ENCODE assay signal across 8 cellular contexts in genomic region chr7:105531797-105532671, GRCh38. TPM values are rescaled to one million over a fixed set of nuclear protein-coding genes. Genes with fewer than 3 reads are reported as not detected.
DNase-seq lines count a peak whose midpoint lies in the region; ATAC-seq lines count a peak whose summit lies in the region.

Gene RINT1, plus strand, starts transcription at chr7:105532201. Its CDS starts 115 bp downstream, at chr7:105532316.

- no peaks in the 10 kb centered on the region for H3K36me3 ChIP-seq in mesendoderm (ENCODE audit: control insufficient read depth, insufficient read depth, low read length)

- H3K27ac ChIP-seq in mesendoderm (ENCODE audit: low read depth, low read length), result peak within 1 kb of the TSS; percentile 13

- peaks cover 19 to 22% of the 10 kb centered on the region in 2 donors for H3K4me1 Mint-ChIP-seq in effector memory CD8-positive, alpha-beta T cell (ENCODE audit: low read depth in 2 of 2)

- peak within 1 kb of the TSS; percentile 30 for H3K23ac ChIP-seq in mesendoderm (ENCODE audit: low read length)

- CTCF ChIA-PET in activated CD8-positive, alpha-beta memory T cell treated with anti-CD3 and anti-CD28 coated beads for 36 hours (lab: Charles Lee), result interaction anchor here (0.7 to 1.4 kb wide), 5 partner anchors 8 to 32 kb away, joined by 3 to 6 read pairs (median 4); no protein-coding TSS in a partner anchor

- H3K9me3 Mint-ChIP-seq in effector memory CD8-positive, alpha-beta T cell, result no peaks in the 10 kb centered on the region

- H3K27ac Mint-ChIP-seq in effector memory CD8-positive, alpha-beta T cell, result peak within 1 kb of the TSS; percentile 86 to 89

- H3K4me3 Mint-ChIP-seq in effector memory CD8-positive, alpha-beta T cell, result peak within 1 kb of the TSS; percentile 83 to 84

- no peaks in the 10 kb centered on the region for H3K27me3 Mint-ChIP-seq in effector memory CD8-positive, alpha-beta T cell

- peaks cover 2% of the 10 kb centered on the region for H3K4me1 ChIP-seq in mesendoderm (ENCODE audit: control insufficient read depth, low read depth, low read length)

- H3K4me2 ChIP-seq in mesendoderm (ENCODE audit: low read length), result peak within 1 kb of the TSS; percentile 87

- no peak within 1 kb of the TSS for H2AK5ac ChIP-seq in mesendoderm (ENCODE audit: low read length)

- H2BK120ac ChIP-seq in mesendoderm (ENCODE audit: low read depth, low read length), result no peak within 1 kb of the TSS

- POLR2A ChIA-PET in activated CD8-positive, alpha-beta memory T cell treated with anti-CD3 and anti-CD28 coated beads for 36 hours (lab: Charles Lee), result interaction anchor here (0.9 to 1.0 kb wide), 4 partner anchors 9 to 548 kb away, joined by 3 to 6 read pairs (median 4); no protein-coding TSS in a partner anchor

- no peak within 1 kb of the TSS for H2BK5ac ChIP-seq in mesendoderm (ENCODE audit: low read length)

- H3K4me3 ChIP-seq in mesendoderm (ENCODE audit: low read length), result peak within 1 kb of the TSS; percentile 88

- WGBS in mesendoderm (ENCODE audit: extremely low coverage, insufficient coverage, low lambda C conversion rate), result no CpG with 5 or more reads among the region's 42 CpGs

- H3K36me3 Mint-ChIP-seq in effector memory CD8-positive, alpha-beta T cell (ENCODE audit: insufficient read depth), result peaks cover 20% of the 10 kb centered on the region

- H3K79me2 ChIP-seq in mesendoderm (ENCODE audit: control insufficient read depth, insufficient read depth, low read length), result peaks cover 10% of the 10 kb centered on the region

- peak; percentile 94 for ATAC-seq in GM19468 (IDR thresholded peaks at IDR 0.05; ENCODE audit: extremely low read depth, unreplicated experiment)
- peak; percentile 87 for ATAC-seq in effector memory CD8-positive, alpha-beta T cell (replicated peaks)

- no peak within 1 kb of the TSS for H4K5ac ChIP-seq in mesendoderm (ENCODE audit: low read length)

- H3K79me1 ChIP-seq in mesendoderm (ENCODE audit: low read length), result peaks cover 7% of the 10 kb centered on the region

- peak within 1 kb of the TSS; percentile 95 for H3K56ac ChIP-seq in mesendoderm (ENCODE audit: low read length)

- peak within 1 kb of the TSS; percentile 41 for H3K18ac ChIP-seq in mesendoderm (ENCODE audit: low read length)

- peak within 1 kb of the TSS; percentile 65 for H4K8ac ChIP-seq in mesendoderm (ENCODE audit: low read depth, low read length)

- H2BK15ac ChIP-seq in mesendoderm (replicated peaks; ENCODE audit: low read depth), result no peak within 1 kb of the TSS

- peak within 1 kb of the TSS; percentile 85 for H3K9ac ChIP-seq in mesendoderm (ENCODE audit: low read length)

- H3K4ac ChIP-seq in mesendoderm (ENCODE audit: low read depth, low read length), result peak within 1 kb of the TSS; percentile 1

- no peaks in the 10 kb centered on the region for H3K27me3 ChIP-seq in mesendoderm (ENCODE audit: insufficient read depth, low read length, poor library complexity)

- peak; percentile 89 for DNase-seq in COR-L47 (lab: John Stamatoyannopoulos, UW)
- DNase-seq in HS-5 (ENCODE audit: low read depth), result peak; percentile 50
- peak; percentile 75 to 76 for DNase-seq in NOMO-1 (lab: John Stamatoyannopoulos, UW; ENCODE audit: unreplicated experiment in 2 of 2)
- peak; percentile 88 to 94 (median 91) for DNase-seq in effector memory CD8-positive, alpha-beta T cell
- peak; percentile 95 for DNase-seq in mesendoderm
- peak; percentile 70 for DNase-seq in stimulated activated CD8-positive, alpha-beta memory T cell treated with anti-CD3 and anti-CD28 coated beads, Interleukin-15, amount 100 ng/mL, for 1 hour (ENCODE audit: low read depth)

RNA-seq across cellular contexts. Expression of gene RINT1, which starts in this region (rescaled TPM):
- total RNA-seq in activated CD8-positive, alpha-beta memory T cell treated with anti-CD3 and anti-CD28 coated beads for 36 hours, result 10 to 100 TPM; 28.0 to 29.7 TPM
- polyA plus RNA-seq in mesendoderm (2013, experiment 1 of 2), result 16.5 TPM
- 16.3 TPM for polyA plus RNA-seq in mesendoderm (2013, experiment 2 of 2)

Comparison
In these comparisons a context has a peak if more than half of its experiments do, and no peak if none do; other contexts are left out.
1. Peak in every context shown above with its lines: DNase-seq, ATAC-seq, H3K4me3 ChIP-seq and H3K27ac ChIP-seq.